1 cellular context compared by ENCODE assay signal in genomic region chr20:43456809-43457639, GRCh38.
A peak's percentile ranks its signal among the peaks of the same experiment; 100 is the strongest.
TF ChIP-seq lines count a peak whose summit lies in the region.

No MANE protein-coding gene starts in this region.

TF ChIP-seq in HepG2, 621 proteins besides CTCF, POLR2A, EP300 and RAD21 (continued from another document and continues in another):
- TF ChIP-seq ZBTB40 (IDR thresholded peaks at IDR 0.05), result no peak
- no peak for TF ChIP-seq ZBTB40 (CRISPR knock-in tag; IDR thresholded peaks at IDR 0.05)
- TF ChIP-seq ZNF138 (CRISPR knock-in tag; IDR thresholded peaks at IDR 0.05; ENCODE audit: low read depth), result no peak
- TF ChIP-seq ZNF780A (CRISPR knock-in tag; IDR thresholded peaks at IDR 0.05), result no peak; the same call in 1 of the 2 replicates
- no peak for TF ChIP-seq TAF15 (IDR thresholded peaks at IDR 0.05; ENCODE audit: low read depth, low read length, poor library complexity, severe bottlenecking)
- no peak; the same call in 1 of the 2 replicates for TF ChIP-seq ZNF180 (CRISPR knock-in tag; IDR thresholded peaks at IDR 0.05; ENCODE audit: borderline replicate concordance, low read depth)
- no peak for TF ChIP-seq NCOA1 (CRISPR knock-in tag; IDR thresholded peaks at IDR 0.05)
- TF ChIP-seq SMC3 (IDR thresholded peaks at IDR 0.05; ENCODE audit: low read length), result no peak
- no peak for TF ChIP-seq ZNF672 (CRISPR knock-in tag; IDR thresholded peaks at IDR 0.05)
- TF ChIP-seq ZC3H4 (CRISPR knock-in tag; IDR thresholded peaks at IDR 0.05; ENCODE audit: borderline replicate concordance), result no peak
- no peak for TF ChIP-seq HOXA3 (CRISPR knock-in tag; IDR thresholded peaks at IDR 0.05)
- no peak for TF ChIP-seq REPIN1 (CRISPR knock-in tag; IDR thresholded peaks at IDR 0.05; ENCODE audit: borderline replicate concordance, low read depth)
- TF ChIP-seq RELA (CRISPR knock-in tag; IDR thresholded peaks at IDR 0.05), result no peak
- no peak for TF ChIP-seq NFAT5 (CRISPR knock-in tag; IDR thresholded peaks at IDR 0.05)
- TF ChIP-seq CREB1 (IDR thresholded peaks at IDR 0.05), result no peak
- no peak for TF ChIP-seq CREB1 (CRISPR knock-in tag; IDR thresholded peaks at IDR 0.05)
- TF ChIP-seq TEAD3 (CRISPR knock-in tag; optimal IDR thresholded peaks at IDR 0.05; ENCODE audit: borderline replicate concordance), result no peak
- TF ChIP-seq STAG1 (CRISPR knock-in tag; IDR thresholded peaks at IDR 0.05), result no peak
- no peak for TF ChIP-seq SMAD1 (CRISPR knock-in tag; IDR thresholded peaks at IDR 0.05; ENCODE audit: borderline replicate concordance, low read depth)
- TF ChIP-seq ZNF800 (CRISPR knock-in tag; IDR thresholded peaks at IDR 0.05), result peak; percentile 17; the same call in 1 of the 2 replicates
- TF ChIP-seq ZBED4 (CRISPR knock-in tag; IDR thresholded peaks at IDR 0.05; ENCODE audit: borderline replicate concordance), result peak; percentile 47; the same call in 1 of the 2 replicates
- no peak for TF ChIP-seq CBFB (CRISPR knock-in tag; IDR thresholded peaks at IDR 0.05)
- TF ChIP-seq ZNF501 (CRISPR knock-in tag; IDR thresholded peaks at IDR 0.05), result no peak
- TF ChIP-seq SKIL (CRISPR knock-in tag; IDR thresholded peaks at IDR 0.05; ENCODE audit: borderline replicate concordance), result no peak
- no peak for TF ChIP-seq TOPORS (CRISPR knock-in tag; IDR thresholded peaks at IDR 0.05)
- TF ChIP-seq EEA1 (CRISPR knock-in tag; IDR thresholded peaks at IDR 0.05; ENCODE audit: borderline replicate concordance), result no peak
- TF ChIP-seq FUBP1 (CRISPR knock-in tag; IDR thresholded peaks at IDR 0.05; ENCODE audit: borderline replicate concordance), result no peak
- TF ChIP-seq ZSCAN25 (CRISPR knock-in tag; IDR thresholded peaks at IDR 0.05), result no peak; the same call in 1 of the 2 replicates
- TF ChIP-seq HOXA7 (CRISPR knock-in tag; IDR thresholded peaks at IDR 0.05), result no peak
- TF ChIP-seq KLF16 (CRISPR knock-in tag; IDR thresholded peaks at IDR 0.05), result no peak
- TF ChIP-seq ZNF781 (CRISPR knock-in tag; IDR thresholded peaks at IDR 0.05; ENCODE audit: borderline replicate concordance, not compliant biosample characterization), result no peak
- no peak for TF ChIP-seq ZFP62 (CRISPR knock-in tag; IDR thresholded peaks at IDR 0.05)
- TF ChIP-seq ZMAT3 (CRISPR knock-in tag; conservative IDR thresholded peaks at IDR 0.05), result no peak
